Comparison of ENCODE assay signal across 28 cellular contexts in the genomic region with DNA sequence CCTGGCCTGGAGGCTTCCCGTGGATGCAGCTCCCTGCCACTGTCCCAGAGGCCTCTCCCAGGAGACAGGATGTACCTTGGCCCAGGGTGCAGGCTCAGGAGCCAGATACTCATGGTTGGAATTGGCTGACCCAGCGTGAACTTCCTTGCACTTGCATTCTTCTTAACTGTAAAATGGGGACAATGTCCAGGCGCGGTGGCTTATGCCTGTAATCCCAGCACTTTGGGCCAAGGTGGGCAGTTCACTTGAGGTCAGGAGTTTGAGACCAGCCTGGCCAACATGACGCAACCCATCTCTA. TPM values are rescaled to one million over a fixed set of nuclear protein-coding genes. Genes with fewer than 3 reads are reported as not detected.
DNase-seq lines count a peak whose midpoint lies in the region; ATAC-seq, FAIRE-seq and TF ChIP-seq lines count a peak whose summit lies in the region.
"Had no signal": no experiment of that assay in that cellular context is flagged by ENCODE, and none has a peak within 500 bp of the region (broad histone marks: within the 10 kb centered on the region; RNA-seq: fewer than 3 reads in every experiment).

No MANE protein-coding gene starts in this region.

- peak overlapping the region; percentile 88 to 97 for H3K27ac Mint-ChIP-seq in natural killer cell
- H3K27ac Mint-ChIP-seq: activated naive CD8-positive, alpha-beta T cell treated with anti-CD3 and anti-CD28 coated beads, Interleukin-2, amount 50 U/mL, for 24 hours; B cell; progenitor cell of endocrine pancreas had no signal

- H3K27ac ChIP-seq in BLaER1 treated with 17β-estradiol and CSF1 and Interleukin-3, amounts not matched to agents 10 nM and 100 nM, result peak overlapping the region in 3 of 11 experiments; percentile 63 to 72 (median 65); a peak in 4 of 22 replicates
- no peak overlapping the region for H3K27ac ChIP-seq in RWPE2 (ENCODE audit: poor library complexity, severe bottlenecking)
- peak overlapping the region; percentile 52 for H3K27ac ChIP-seq in left ventricle myocardium inferior (replicated peaks)
- H3K27ac ChIP-seq: dorsolateral prefrontal cortex, stomach had no signal

- H3K4me3 ChIP-seq in BLaER1 treated with 17β-estradiol and CSF1 and Interleukin-3, amounts not matched to agents 10 nM and 100 nM, result no peak overlapping the region
- H3K4me3 ChIP-seq in RWPE2 (ENCODE audit: severe bottlenecking) (no peak overlapping the region), left ventricle myocardium inferior (no peak overlapping the region)
- H3K4me3 ChIP-seq: dorsolateral prefrontal cortex, stomach, thyroid gland had no signal

- TF ChIP-seq CTCF in RWPE2 (IDR thresholded peaks at IDR 0.05; ENCODE audit: poor library complexity, severe bottlenecking), result no peak
- no peak for TF ChIP-seq CTCF in left ventricle myocardium inferior (IDR thresholded peaks at IDR 0.05; ENCODE audit: borderline replicate concordance)
- no peak for TF ChIP-seq CTCF in natural killer cell (IDR thresholded peaks at IDR 0.05)

- no peaks in the 10 kb centered on the region for H3K9me3 ChIP-seq in BLaER1 treated with 17β-estradiol and CSF1 and Interleukin-3, amounts not matched to agents 10 nM and 100 nM (replicated peaks in 1 of 11)
- no peaks in the 10 kb centered on the region for H3K9me3 ChIP-seq in RWPE2 (ENCODE audit: severe bottlenecking)
- no peaks in the 10 kb centered on the region for H3K9me3 ChIP-seq in left ventricle myocardium inferior (replicated peaks)
- H3K9me3 ChIP-seq: stomach, thyroid gland had no signal

- peaks cover 56 to 72% of the 10 kb centered on the region in 2 donors for H3K4me1 Mint-ChIP-seq in natural killer cell

- H3K36me3 ChIP-seq in BLaER1 treated with 17β-estradiol and CSF1 and Interleukin-3, amounts not matched to agents 10 nM and 100 nM, result peaks cover 30 to 57% (median 48%) of the 10 kb centered on the region in 11 experiments; a peak in 21 of 22 replicates
- H3K36me3 ChIP-seq in RWPE2 (ENCODE audit: low read depth) (no peaks in the 10 kb centered on the region), left ventricle myocardium inferior (peaks cover 20% of the 10 kb centered on the region)
- H3K36me3 ChIP-seq: thyroid gland had no signal

- peak overlapping the region; percentile 56 to 92 (median 79); a peak in 21 of 22 replicates for H3K4me2 ChIP-seq in BLaER1 treated with 17β-estradiol and CSF1 and Interleukin-3, amounts not matched to agents 10 nM and 100 nM

- no peaks in the 10 kb centered on the region for H3K9me3 Mint-ChIP-seq in natural killer cell
- H3K9me3 Mint-ChIP-seq: activated CD8-positive, alpha-beta T cell treated with anti-CD3 and anti-CD28 coated beads for 36 hours; activated naive CD8-positive, alpha-beta T cell treated with anti-CD3 and anti-CD28 coated beads, Interleukin-2, amount 50 U/mL, for 24 hours; H9 had no signal

- H3K9ac ChIP-seq in BLaER1 treated with 17β-estradiol and CSF1 and Interleukin-3, amounts not matched to agents 10 nM and 100 nM, result 0 out of 22 replicates have a peak overlapping the region, but pooled peaks of 1 of the 11 experiments have one; percentile 38

- no peaks in the 10 kb centered on the region for H3K27me3 ChIP-seq in BLaER1 treated with 17β-estradiol and CSF1 and Interleukin-3, amounts not matched to agents 10 nM and 100 nM
- H3K27me3 ChIP-seq in RWPE2 (ENCODE audit: insufficient read depth, poor library complexity, severe bottlenecking) (no peaks in the 10 kb centered on the region), left ventricle myocardium inferior (ENCODE audit: low read depth) (no peaks in the 10 kb centered on the region)
- H3K27me3 ChIP-seq: dorsolateral prefrontal cortex, stomach, thyroid gland had no signal

- DNase-seq in RWPE2 (ENCODE audit: low spot score) (peak; percentile 19), left ventricle myocardium inferior (no peak), natural killer cell (no peak), GM12892 (ENCODE audit: insufficient read length) (no peak)
- DNase-seq: activated CD4-positive, CD25-positive, alpha-beta regulatory T cell; activated CD8-positive, alpha-beta T cell treated with anti-CD3 and anti-CD28 coated beads for 36 hours; activated gamma-delta T cell; activated naive CD8-positive, alpha-beta T cell treated with anti-CD3 and anti-CD28 coated beads, Interleukin-2, amount 50 U/mL, for 24 hours; activated T-cell treated with anti-CD3 and anti-CD28 coated beads for 4 hours; COR-L47; DMS53; H9; NCI-H1092 treated with DMSO at 0.1 percent for 48 hours; NCI-H187 treated with DMSO at 0.1 percent for 48 hours; NCI-H2171 treated with DMSO at 0.1 percent for 48 hours; NCI-H524 treated with DMSO at 0.1 percent for 48 hours; PC-3; stimulated activated CD8-positive, alpha-beta memory T cell treated with anti-CD3 and anti-CD28 coated beads, Interleukin-4, amount 100 ng/mL, for 48 hours; stomach; thyroid gland had no signal

- intact Hi-C loops in left ventricle myocardium inferior (cut with micrococcal nuclease) (no loop called here), natural killer cell (cut with micrococcal nuclease) (no loop called here)

- no peak for TF ChIP-seq POLR2A in GM12892 (IDR thresholded peaks at IDR 0.05; ENCODE audit: low read depth, low read length)

- peaks cover 0 to 51% (median 0%) of the 10 kb centered on the region in 11 experiments; a peak in 6 of 22 replicates for H4K20me1 ChIP-seq in BLaER1 treated with 17β-estradiol and CSF1 and Interleukin-3, amounts not matched to agents 10 nM and 100 nM

- ATAC-seq in RWPE2 (ENCODE audit: low read depth), result no peak
- no peak for ATAC-seq in natural killer cell
- no peak for ATAC-seq in HG02678 (IDR thresholded peaks at IDR 0.05; ENCODE audit: unreplicated experiment)
- no peak for ATAC-seq in GM21423 (IDR thresholded peaks at IDR 0.05; ENCODE audit: unreplicated experiment)
- ATAC-seq in esophagus mucosa, result no peak
- ATAC-seq: activated naive CD8-positive, alpha-beta T cell treated with anti-CD3 and anti-CD28 coated beads, Interleukin-2, amount 50 U/mL, for 24 hours; PC-3 had no signal

- no peak for FAIRE-seq in GM12892 (lab: Jason Lieb, UNC)
- FAIRE-seq: kidney had no signal

- H3K27me3 Mint-ChIP-seq in natural killer cell (ENCODE audit: low read depth in 2 of 2), result no peaks in the 10 kb centered on the region
- H3K27me3 Mint-ChIP-seq: activated CD8-positive, alpha-beta T cell treated with anti-CD3 and anti-CD28 coated beads for 36 hours; activated naive CD8-positive, alpha-beta T cell treated with anti-CD3 and anti-CD28 coated beads, Interleukin-2, amount 50 U/mL, for 24 hours; B cell; progenitor cell of endocrine pancreas had no signal

- H3K4me3 Mint-ChIP-seq in natural killer cell, result no peak overlapping the region
- H3K4me3 Mint-ChIP-seq: activated CD8-positive, alpha-beta T cell treated with anti-CD3 and anti-CD28 coated beads for 36 hours; activated naive CD8-positive, alpha-beta T cell treated with anti-CD3 and anti-CD28 coated beads, Interleukin-2, amount 50 U/mL, for 24 hours; B cell; H9 had no signal

- peaks cover 29 to 47% (median 41%) of the 10 kb centered on the region in 10 experiments for H3K4me1 ChIP-seq in BLaER1 treated with 17β-estradiol and CSF1 and Interleukin-3, amounts not matched to agents 10 nM and 100 nM
- H3K4me1 ChIP-seq in RWPE2 (ENCODE audit: insufficient read depth, poor library complexity, severe bottlenecking) (peaks cover 17% of the 10 kb centered on the region), left ventricle myocardium inferior (peaks cover 73% of the 10 kb centered on the region)

- H3K36me3 Mint-ChIP-seq in natural killer cell, result no peaks in the 10 kb centered on the region

RNA-seq across cellular contexts. Expression of gene ST3GAL4, which starts 20.1 kb away (rescaled TPM):
- total RNA-seq in left ventricle myocardium inferior, result 61.7 TPM
- 10 to 100 TPM; 43.3 to 57.6 (median 47.3) TPM for total RNA-seq in natural killer cell
- total RNA-seq in esophagus mucosa, result 54.2 TPM
- polyA plus RNA-seq in GM12892 (2012; ENCODE audit: missing spikeins), result 4.3 TPM

RNA-seq across cellular contexts. Expression of gene DCPS, which starts 31.6 kb away (rescaled TPM):
- 12.1 TPM for total RNA-seq in left ventricle myocardium inferior
- total RNA-seq in natural killer cell, result 10 to 100 TPM; 20.1 to 25.8 (median 23.1) TPM
- 17.4 TPM for total RNA-seq in esophagus mucosa
- 41.4 TPM for polyA plus RNA-seq in GM12892 (2012; ENCODE audit: missing spikeins)

RNA-seq across cellular contexts. Expression of gene TIRAP, which starts 52.5 kb away (rescaled TPM):
- 6.0 TPM for total RNA-seq in left ventricle myocardium inferior
- 10 to 100 TPM; 14.5 to 24.0 (median 19.5) TPM for total RNA-seq in natural killer cell
- total RNA-seq in esophagus mucosa, result 5.8 TPM
- 4.3 TPM for polyA plus RNA-seq in GM12892 (2012; ENCODE audit: missing spikeins)
